ENCODE assay signal across 1 cellular context in genomic region chr7:587769-588168, GRCh38.
TF ChIP-seq lines count a peak whose summit lies in the region.

No MANE protein-coding gene starts in this region.

TF ChIP-seq in HepG2, 621 proteins besides CTCF, POLR2A, EP300 and RAD21 (continued from another document):
- TF ChIP-seq, protein P1, sequence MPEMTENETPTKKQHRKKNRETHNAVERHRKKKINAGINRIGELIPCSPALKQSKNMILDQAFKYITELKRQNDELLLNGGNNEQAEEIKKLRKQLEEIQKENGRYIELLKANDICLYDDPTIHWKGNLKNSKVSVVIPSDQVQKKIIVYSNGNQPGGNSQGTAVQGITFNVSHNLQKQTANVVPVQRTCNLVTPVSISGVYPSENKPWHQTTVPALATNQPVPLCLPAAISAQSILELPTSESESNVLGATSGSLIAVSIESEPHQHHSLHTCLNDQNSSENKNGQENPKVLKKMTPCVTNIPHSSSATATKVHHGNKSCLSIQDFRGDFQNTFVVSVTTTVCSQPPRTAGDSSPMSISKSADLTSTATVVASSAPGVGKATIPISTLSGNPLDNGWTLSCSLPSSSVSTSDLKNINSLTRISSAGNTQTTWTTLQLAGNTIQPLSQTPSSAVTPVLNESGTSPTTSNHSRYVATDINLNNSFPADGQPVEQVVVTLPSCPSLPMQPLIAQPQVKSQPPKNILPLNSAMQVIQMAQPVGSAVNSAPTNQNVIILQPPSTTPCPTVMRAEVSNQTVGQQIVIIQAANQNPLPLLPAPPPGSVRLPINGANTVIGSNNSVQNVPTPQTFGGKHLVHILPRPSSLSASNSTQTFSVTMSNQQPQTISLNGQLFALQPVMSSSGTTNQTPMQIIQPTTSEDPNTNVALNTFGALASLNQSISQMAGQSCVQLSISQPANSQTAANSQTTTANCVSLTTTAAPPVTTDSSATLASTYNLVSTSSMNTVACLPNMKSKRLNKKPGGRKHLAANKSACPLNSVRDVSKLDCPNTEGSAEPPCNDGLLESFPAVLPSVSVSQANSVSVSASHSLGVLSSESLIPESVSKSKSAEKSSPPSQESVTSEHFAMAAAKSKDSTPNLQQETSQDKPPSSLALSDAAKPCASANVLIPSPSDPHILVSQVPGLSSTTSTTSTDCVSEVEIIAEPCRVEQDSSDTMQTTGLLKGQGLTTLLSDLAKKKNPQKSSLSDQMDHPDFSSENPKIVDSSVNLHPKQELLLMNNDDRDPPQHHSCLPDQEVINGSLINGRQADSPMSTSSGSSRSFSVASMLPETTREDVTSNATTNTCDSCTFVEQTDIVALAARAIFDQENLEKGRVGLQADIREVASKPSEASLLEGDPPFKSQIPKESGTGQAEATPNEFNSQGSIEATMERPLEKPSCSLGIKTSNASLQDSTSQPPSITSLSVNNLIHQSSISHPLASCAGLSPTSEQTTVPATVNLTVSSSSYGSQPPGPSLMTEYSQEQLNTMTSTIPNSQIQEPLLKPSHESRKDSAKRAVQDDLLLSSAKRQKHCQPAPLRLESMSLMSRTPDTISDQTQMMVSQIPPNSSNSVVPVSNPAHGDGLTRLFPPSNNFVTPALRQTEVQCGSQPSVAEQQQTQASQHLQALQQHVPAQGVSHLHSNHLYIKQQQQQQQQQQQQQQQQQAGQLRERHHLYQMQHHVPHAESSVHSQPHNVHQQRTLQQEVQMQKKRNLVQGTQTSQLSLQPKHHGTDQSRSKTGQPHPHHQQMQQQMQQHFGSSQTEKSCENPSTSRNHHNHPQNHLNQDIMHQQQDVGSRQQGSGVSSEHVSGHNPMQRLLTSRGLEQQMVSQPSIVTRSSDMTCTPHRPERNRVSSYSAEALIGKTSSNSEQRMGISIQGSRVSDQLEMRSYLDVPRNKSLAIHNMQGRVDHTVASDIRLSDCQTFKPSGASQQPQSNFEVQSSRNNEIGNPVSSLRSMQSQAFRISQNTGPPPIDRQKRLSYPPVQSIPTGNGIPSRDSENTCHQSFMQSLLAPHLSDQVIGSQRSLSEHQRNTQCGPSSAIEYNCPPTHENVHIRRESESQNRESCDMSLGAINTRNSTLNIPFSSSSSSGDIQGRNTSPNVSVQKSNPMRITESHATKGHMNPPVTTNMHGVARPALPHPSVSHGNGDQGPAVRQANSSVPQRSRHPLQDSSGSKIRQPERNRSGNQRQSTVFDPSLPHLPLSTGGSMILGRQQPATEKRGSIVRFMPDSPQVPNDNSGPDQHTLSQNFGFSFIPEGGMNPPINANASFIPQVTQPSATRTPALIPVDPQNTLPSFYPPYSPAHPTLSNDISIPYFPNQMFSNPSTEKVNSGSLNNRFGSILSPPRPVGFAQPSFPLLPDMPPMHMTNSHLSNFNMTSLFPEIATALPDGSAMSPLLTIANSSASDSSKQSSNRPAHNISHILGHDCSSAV (CRISPR knock-in tag; IDR thresholded peaks at IDR 0.05; ENCODE audit: borderline replicate concordance) = no peak
- TF ChIP-seq KDM5A (IDR thresholded peaks at IDR 0.05; ENCODE audit: borderline replicate concordance, low read length) (no peak), GTF3A (CRISPR knock-in tag; conservative IDR thresholded peaks at IDR 0.05) (no peak), SATB2 (CRISPR knock-in tag; IDR thresholded peaks at IDR 0.05) (no peak)
